In genomic region chr4:7124643-7125442, GRCh38 we compare ENCODE assay signal across 9 cellular contexts. TPM values are rescaled to one million over a fixed set of nuclear protein-coding genes. Genes with fewer than 3 reads are reported as not detected.
A peak's percentile ranks its signal among the peaks of the same experiment; 100 is the strongest.
DNase-seq lines count a peak whose midpoint lies in the region; ATAC-seq and TF ChIP-seq lines count a peak whose summit lies in the region.
"Had no signal": no experiment of that assay in that cellular context is flagged by ENCODE, and none has a peak within 500 bp of the region (broad histone marks: within the 10 kb centered on the region; RNA-seq: fewer than 3 reads in every experiment).

No MANE protein-coding gene starts in this region.

- DNase-seq in H4 (ENCODE audit: low spot score) (peak; percentile 72), Peyer's patch (peak in 1 of 3 donors; percentile 62), foreskin fibroblast (peak; percentile 73 to 89), skeletal muscle cell (ENCODE audit: low read depth) (peak; percentile 85), HuH-7.5 (ENCODE audit: low spot score) (no peak), head of caudate nucleus (no peak)
- DNase-seq in stimulated activated CD4-positive, alpha-beta T cell treated with anti-CD3 and anti-CD28 coated beads, Interleukin-4, amount 100 ng/mL, for 4 hours: no peak
- DNase-seq: NCI-H524 had no signal

- H3K36me3 ChIP-seq in Peyer's patch: no peaks in the 10 kb centered on the region

- ATAC-seq in GM19328 (IDR thresholded peaks at IDR 0.05; ENCODE audit: unreplicated experiment): no peak

- TF ChIP-seq CTCF in Peyer's patch (IDR thresholded peaks at IDR 0.05) (no peak), foreskin fibroblast (IDR thresholded peaks at IDR 0.05; ENCODE audit: low read depth, low read length) (no peak)

- H3K4me3 ChIP-seq in Peyer's patch (no peak overlapping the region), foreskin fibroblast (ENCODE audit: low read depth in 1 of 2, low read length in 2 of 2) (no peak overlapping the region), skeletal muscle cell (ENCODE audit: low read depth, low read length) (no peak overlapping the region)

- TF ChIP-seq POLR2A in Peyer's patch (IDR thresholded peaks at IDR 0.05): no peak

- peak overlapping the region in 3 of 4 donors; percentile 6 to 55 (median 39) for H3K27ac ChIP-seq in Peyer's patch

- intact Hi-C loops in head of caudate nucleus (cut with DNase I): no loop called here

- no peaks in the 10 kb centered on the region for H3K9me3 ChIP-seq in Peyer's patch

- no peaks in the 10 kb centered on the region for H3K27me3 ChIP-seq in Peyer's patch

- H3K4me1 ChIP-seq in Peyer's patch: peaks cover 0 to 7% (median 0%) of the 10 kb centered on the region in 4 donors

RNA-seq across cellular contexts. Expression of gene GRPEL1, which starts 57.0 kb away (rescaled TPM):
- total RNA-seq in H4 (2014; rRNA removed; shearing (Covaris generic)): 74.3 and 75.4 TPM in 2 replicates
- total RNA-seq in Peyer's patch: 10 to 100 TPM; 13.2 to 35.4 (median 17.8) TPM

Comparison
In these comparisons a context has a peak if more than half of its experiments do, and no peak if none do; other contexts are left out.
1. DNase-seq: peak in H4 (single experiment), foreskin fibroblast (2 of 2) and skeletal muscle cell (single experiment); none in HuH-7.5 (single experiment), head of caudate nucleus (0 of 42) and stimulated activated CD4-positive, alpha-beta T cell treated with anti-CD3 and anti-CD28 coated beads, Interleukin-4, amount 100 ng/mL, for 4 hours (0 of 2).